In genomic region chr15:90423920-90424319, GRCh38 we compare ENCODE assay signal across 17 cellular contexts. TPM values are rescaled to one million over a fixed set of nuclear protein-coding genes. Genes with fewer than 3 reads are reported as not detected.
DNase-seq lines count a peak whose midpoint lies in the region; ATAC-seq and TF ChIP-seq lines count a peak whose summit lies in the region.
"Had no signal": no experiment of that assay in that cellular context is flagged by ENCODE, and none has a peak within 500 bp of the region (broad histone marks: within the 10 kb centered on the region; RNA-seq: fewer than 3 reads in every experiment).

No MANE protein-coding gene starts in this region.

- DNase-seq in CD14-positive monocyte (ENCODE audit: low spot score): no peak
- no peak for DNase-seq in left ventricle myocardium superior
- no peak for DNase-seq in gastrocnemius medialis
- no peak for DNase-seq in DMS79 (lab: John Stamatoyannopoulos, UW)
- DNase-seq in activated CD8-positive, alpha-beta memory T cell treated with anti-CD3 and anti-CD28 coated beads, Interleukin-2, amount 50 U/mL, for 4 hours: no peak
- DNase-seq in activated T-helper 1 cell treated with anti-CD3 and anti-CD28 coated beads, Interleukin-12 subunit alpha, Interleukin-12 subunit beta, Interleukin-2, Interleukin-4 antibody, amounts not matched to agents 30 ng/mL and 10 ng/mL and 1 ng/mL, durations not matched to agents 14 hours and 24 hours and 36 hours (ENCODE audit: low spot score): no peak
- no peak for DNase-seq in WERI-Rb-1
- DNase-seq: activated CD8-positive, alpha-beta memory T cell treated with anti-CD3 and anti-CD28 coated beads, Interleukin-2, amount 50 U/mL, for 48 hours; activated naive CD4-positive, alpha-beta T cell treated with anti-CD3 and anti-CD28 coated beads for 36 hours; HCEC 1CT; left colon; NCI-H1436; NCI-H2227 treated with DMSO at 0.1 percent for 48 hours; pancreas; stomach; T-helper 1 cell had no signal

- H3K4me1 ChIP-seq in gastrocnemius medialis: peaks cover 68 to 72% of the 10 kb centered on the region in 2 donors

- TF ChIP-seq CTCF in CD14-positive monocyte (IDR thresholded peaks at IDR 0.05) (no peak), VCaP (conservative IDR thresholded peaks at IDR 0.05) (no peak), gastrocnemius medialis (IDR thresholded peaks at IDR 0.05 in 4 of 5, conservative IDR thresholded peaks at IDR 0.05 in 1 of 5) (no peak), WERI-Rb-1 (IDR thresholded peaks at IDR 0.05; ENCODE audit: low read depth, low read length) (no peak)

- TF ChIP-seq POLR2A in gastrocnemius medialis (IDR thresholded peaks at IDR 0.05): no peak

- H3K9me3 ChIP-seq in gastrocnemius medialis: no peaks in the 10 kb centered on the region
- no peaks in the 10 kb centered on the region for H3K9me3 ChIP-seq in WERI-Rb-1 (ENCODE audit: severe bottlenecking)
- H3K9me3 ChIP-seq: pancreas, stomach had no signal

- H3K27me3 ChIP-seq in gastrocnemius medialis: no peaks in the 10 kb centered on the region
- no peaks in the 10 kb centered on the region for H3K27me3 ChIP-seq in WERI-Rb-1 (ENCODE audit: insufficient read depth, low read depth, severe bottlenecking)
- H3K27me3 ChIP-seq: pancreas, stomach had no signal

- peak overlapping the region in 5 of 7 donors; percentile 1 to 66 (median 21) for H3K27ac Mint-ChIP-seq in CD14-positive monocyte
- no peak overlapping the region for H3K27ac Mint-ChIP-seq in activated T-helper 1 cell treated with anti-CD3 and anti-CD28 coated beads, Interleukin-12 subunit alpha, Interleukin-12 subunit beta, Interleukin-2, Interleukin-4 antibody, amounts not matched to agents 30 ng/mL and 10 ng/mL and 1 ng/mL, durations not matched to agents 14 hours and 24 hours and 36 hours
- H3K27ac Mint-ChIP-seq: activated naive CD4-positive, alpha-beta T cell treated with anti-CD3 and anti-CD28 coated beads for 36 hours had no signal

- intact Hi-C loops in CD14-positive monocyte (cut with micrococcal nuclease): loop anchor here in 1 of 2 donors (10.0 kb wide), 1 partner anchor 99 kb away; no protein-coding TSS in a partner anchor
- intact Hi-C loops in left ventricle myocardium superior (cut with micrococcal nuclease): no loop called here
- intact Hi-C loops in gastrocnemius medialis (cut with DNase I; ENCODE audit: low total_unique reads): loop anchor here (5.0 kb wide), 1 partner anchor 62 kb away; no protein-coding TSS in a partner anchor
- intact Hi-C loops in activated T-helper 1 cell treated with anti-CD3 and anti-CD28 coated beads, Interleukin-12 subunit alpha, Interleukin-12 subunit beta, Interleukin-2, Interleukin-4 antibody, amounts not matched to agents 30 ng/mL and 10 ng/mL and 1 ng/mL, durations not matched to agents 14 hours and 24 hours and 36 hours (cut with micrococcal nuclease): loop anchor here (5.0 kb wide), 1 partner anchor 38 kb away; no protein-coding TSS in a partner anchor

- peaks cover 32 to 38% of the 10 kb centered on the region in 2 donors for H3K36me3 Mint-ChIP-seq in CD14-positive monocyte
- H3K36me3 Mint-ChIP-seq in activated T-helper 1 cell treated with anti-CD3 and anti-CD28 coated beads, Interleukin-12 subunit alpha, Interleukin-12 subunit beta, Interleukin-2, Interleukin-4 antibody, amounts not matched to agents 30 ng/mL and 10 ng/mL and 1 ng/mL, durations not matched to agents 14 hours and 24 hours and 36 hours (ENCODE audit: low read depth): peaks cover 17% of the 10 kb centered on the region

- H3K4me3 Mint-ChIP-seq in CD14-positive monocyte: no peak overlapping the region
- no peak overlapping the region for H3K4me3 Mint-ChIP-seq in activated T-helper 1 cell treated with anti-CD3 and anti-CD28 coated beads, Interleukin-12 subunit alpha, Interleukin-12 subunit beta, Interleukin-2, Interleukin-4 antibody, amounts not matched to agents 30 ng/mL and 10 ng/mL and 1 ng/mL, durations not matched to agents 14 hours and 24 hours and 36 hours
- H3K4me3 Mint-ChIP-seq: activated naive CD4-positive, alpha-beta T cell treated with anti-CD3 and anti-CD28 coated beads for 36 hours had no signal

- in situ Hi-C loops in gastrocnemius medialis (cut with MboI; ENCODE audit: low sequenced_read_pairs in 4 of 4): no loop called here

- peaks cover 0 to 5% (median 0%) of the 10 kb centered on the region in 3 donors for H3K27me3 Mint-ChIP-seq in CD14-positive monocyte (ENCODE audit: low read depth in 3 of 3)
- H3K27me3 Mint-ChIP-seq in activated T-helper 1 cell treated with anti-CD3 and anti-CD28 coated beads, Interleukin-12 subunit alpha, Interleukin-12 subunit beta, Interleukin-2, Interleukin-4 antibody, amounts not matched to agents 30 ng/mL and 10 ng/mL and 1 ng/mL, durations not matched to agents 14 hours and 24 hours and 36 hours (ENCODE audit: insufficient read depth): no peaks in the 10 kb centered on the region

- no peaks in the 10 kb centered on the region for H3K9me3 Mint-ChIP-seq in CD14-positive monocyte
- H3K9me3 Mint-ChIP-seq in activated T-helper 1 cell treated with anti-CD3 and anti-CD28 coated beads, Interleukin-12 subunit alpha, Interleukin-12 subunit beta, Interleukin-2, Interleukin-4 antibody, amounts not matched to agents 30 ng/mL and 10 ng/mL and 1 ng/mL, durations not matched to agents 14 hours and 24 hours and 36 hours: no peaks in the 10 kb centered on the region
- H3K9me3 Mint-ChIP-seq: activated naive CD4-positive, alpha-beta T cell treated with anti-CD3 and anti-CD28 coated beads for 36 hours had no signal

- H3K4me3 ChIP-seq in gastrocnemius medialis (peak overlapping the region in 1 of 4 donors; percentile 4), WERI-Rb-1 (ENCODE audit: low read depth, low read length) (no peak overlapping the region)
- H3K4me3 ChIP-seq: pancreas, stomach had no signal

- peak; percentile 45 for ATAC-seq in left ventricle myocardium superior
- no peak for ATAC-seq in gastrocnemius medialis
- ATAC-seq: left colon, pancreas had no signal

- H3K4me1 Mint-ChIP-seq in CD14-positive monocyte: peaks cover 36% of the 10 kb centered on the region
- H3K4me1 Mint-ChIP-seq in activated T-helper 1 cell treated with anti-CD3 and anti-CD28 coated beads, Interleukin-12 subunit alpha, Interleukin-12 subunit beta, Interleukin-2, Interleukin-4 antibody, amounts not matched to agents 30 ng/mL and 10 ng/mL and 1 ng/mL, durations not matched to agents 14 hours and 24 hours and 36 hours (ENCODE audit: low read depth): peaks cover 49% of the 10 kb centered on the region

- H3K36me3 ChIP-seq in gastrocnemius medialis (peaks cover 0 to 30% of the 10 kb centered on the region in 2 donors), WERI-Rb-1 (peaks cover 10% of the 10 kb centered on the region)
- H3K36me3 ChIP-seq: pancreas had no signal

- peak overlapping the region; percentile 32; the same call in 1 of the 2 replicates for H3K27ac ChIP-seq in VCaP
- peak overlapping the region; percentile 36 to 96 (median 83) for H3K27ac ChIP-seq in gastrocnemius medialis
- no peak overlapping the region for H3K27ac ChIP-seq in WERI-Rb-1
- H3K27ac ChIP-seq: pancreas had no signal

RNA-seq across cellular contexts. Expression of gene IQGAP1, which starts 35.9 kb away (rescaled TPM):
- polyA plus RNA-seq in CD14-positive monocyte: 100 to 1,000 TPM; 207 to 276 TPM
- total RNA-seq in left ventricle myocardium superior (35.4 TPM), gastrocnemius medialis (10 to 100 TPM; 39.1 to 92.7 (median 59.1) TPM)
- total RNA-seq in activated T-helper 1 cell treated with anti-CD3 and anti-CD28 coated beads, Interleukin-12 subunit alpha, Interleukin-12 subunit beta, Interleukin-2, Interleukin-4 antibody, amounts not matched to agents 30 ng/mL and 10 ng/mL and 1 ng/mL, durations not matched to agents 14 hours and 24 hours and 36 hours: 144 and 149 TPM in 2 replicates
